Comparison of ENCODE assay signal across 10 cellular contexts in the genomic region with DNA sequence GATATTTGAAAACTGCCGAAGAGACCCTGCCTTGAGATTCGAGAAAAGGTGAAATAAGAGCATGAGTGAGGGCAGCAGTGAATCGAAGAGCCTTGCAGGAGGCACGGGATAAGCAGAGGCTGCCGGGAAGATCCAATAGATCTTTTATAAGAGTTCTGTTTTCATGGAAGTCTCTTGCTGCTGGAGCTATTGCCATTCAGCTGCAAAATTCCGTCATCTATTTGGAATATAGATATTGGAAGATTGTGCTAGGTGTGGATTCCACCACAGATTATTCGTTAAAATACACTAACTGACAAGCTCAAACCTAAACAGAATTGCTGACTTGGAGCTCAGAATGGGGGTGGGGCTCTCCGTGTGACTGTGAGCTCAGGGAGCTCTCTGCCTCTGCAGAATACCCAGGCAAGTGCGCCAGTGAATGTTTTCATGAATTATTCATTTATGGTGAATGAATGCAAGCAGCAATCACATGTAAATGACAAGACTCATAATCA.
A peak's percentile ranks its signal among the peaks of the same experiment; 100 is the strongest.
DNase-seq lines count a peak whose midpoint lies in the region; ATAC-seq and TF ChIP-seq lines count a peak whose summit lies in the region.
"Had no signal": no experiment of that assay in that cellular context is flagged by ENCODE, and none has a peak within 500 bp of the region (broad histone marks: within the 10 kb centered on the region; RNA-seq: fewer than 3 reads in every experiment).

No MANE protein-coding gene starts in this region.

- H3K56ac ChIP-seq in mesendoderm (ENCODE audit: low read length): no peak overlapping the region

- peak overlapping the region; percentile 88 to 98 (median 95) for H3K27ac Mint-ChIP-seq in brain
- H3K27ac Mint-ChIP-seq in naive thymus-derived CD4-positive, alpha-beta T cell: no peak overlapping the region
- H3K27ac Mint-ChIP-seq: activated CD4-positive, alpha-beta memory T cell treated with anti-CD3 and anti-CD28 coated beads, Interleukin-2, amount 10 ng/mL, durations not matched to agents 7 days and 5 days had no signal

- no peaks in the 10 kb centered on the region for H3K79me2 ChIP-seq in mesendoderm (ENCODE audit: control insufficient read depth, insufficient read depth, low read length)

- H3K18ac ChIP-seq in mesendoderm (ENCODE audit: low read length): no peak overlapping the region

- H3K9ac ChIP-seq in mesendoderm (ENCODE audit: low read length): no peak overlapping the region

- intact Hi-C loops in naive thymus-derived CD4-positive, alpha-beta T cell (cut with micrococcal nuclease): no loop called here

- peaks cover 10% of the 10 kb centered on the region for H3K36me3 Mint-ChIP-seq in brain
- no peaks in the 10 kb centered on the region for H3K36me3 Mint-ChIP-seq in naive thymus-derived CD4-positive, alpha-beta T cell

- no peak overlapping the region for H3K23ac ChIP-seq in mesendoderm (ENCODE audit: low read length)

- peaks cover 80% of the 10 kb centered on the region for H3K4me1 Mint-ChIP-seq in brain
- H3K4me1 Mint-ChIP-seq in naive thymus-derived CD4-positive, alpha-beta T cell: no peaks in the 10 kb centered on the region
- H3K4me1 Mint-ChIP-seq: activated CD4-positive, alpha-beta memory T cell treated with anti-CD3 and anti-CD28 coated beads, Interleukin-2, amount 10 ng/mL, durations not matched to agents 7 days and 5 days had no signal

- ATAC-seq in naive thymus-derived CD4-positive, alpha-beta T cell: no peak
- ATAC-seq in GM19035 (IDR thresholded peaks at IDR 0.05; ENCODE audit: unreplicated experiment): no peak

- H3K27me3 Mint-ChIP-seq in brain: no peaks in the 10 kb centered on the region
- peaks cover 0 to 31% (median 9%) of the 10 kb centered on the region in 5 donors for H3K27me3 Mint-ChIP-seq in naive thymus-derived CD4-positive, alpha-beta T cell
- H3K27me3 Mint-ChIP-seq: activated CD4-positive, alpha-beta memory T cell treated with anti-CD3 and anti-CD28 coated beads, Interleukin-2, amount 10 ng/mL, durations not matched to agents 7 days and 5 days had no signal

- H4K8ac ChIP-seq in mesendoderm (ENCODE audit: low read depth, low read length): no peak overlapping the region

- no peak overlapping the region for H2AK5ac ChIP-seq in mesendoderm (ENCODE audit: low read length)

- no peak overlapping the region for H3K4ac ChIP-seq in mesendoderm (ENCODE audit: low read depth, low read length)

- H3K79me1 ChIP-seq in mesendoderm (ENCODE audit: low read length): no peaks in the 10 kb centered on the region

- no peak overlapping the region for H2BK15ac ChIP-seq in mesendoderm (replicated peaks; ENCODE audit: low read depth)

- CTCF ChIA-PET in HEK293 (lab: Yijun Ruan, JAX): interaction anchor here (0.7 kb wide), 2 partner anchors 150 to 631 kb away, joined by 3 to 4 read pairs; no protein-coding TSS in a partner anchor
- CTCF ChIA-PET in naive thymus-derived CD4-positive, alpha-beta T cell (lab: Charles Lee): no interaction called here

- H3K36me3 ChIP-seq in HEK293 (ENCODE audit: control insufficient read depth in 2 of 2, insufficient read depth in 1 of 2, low read length in 2 of 2): no peaks in the 10 kb centered on the region
- no peaks in the 10 kb centered on the region for H3K36me3 ChIP-seq in mesendoderm (ENCODE audit: control insufficient read depth, insufficient read depth, low read length)
- no peaks in the 10 kb centered on the region for H3K36me3 ChIP-seq in naive thymus-derived CD4-positive, alpha-beta T cell (ENCODE audit: control insufficient read depth in 2 of 3, insufficient read depth in 3 of 3, low read length in 3 of 3)
- H3K36me3 ChIP-seq: breast epithelium had no signal

- H3K9me3 ChIP-seq in HEK293 (ENCODE audit: control insufficient read depth, insufficient read depth, low read depth, low read length): no peaks in the 10 kb centered on the region
- no peaks in the 10 kb centered on the region for H3K9me3 ChIP-seq in naive thymus-derived CD4-positive, alpha-beta T cell (ENCODE audit: control insufficient read depth in 2 of 3, low read length in 3 of 3)
- H3K9me3 ChIP-seq: breast epithelium had no signal

- POLR2A ChIA-PET in HEK293 (lab: Yijun Ruan, JAX): interaction anchor here (0.6 kb wide), 1 partner anchor 23 kb away, joined by 5 read pairs; no protein-coding TSS in a partner anchor
- POLR2A ChIA-PET in naive thymus-derived CD4-positive, alpha-beta T cell (lab: Charles Lee): no interaction called here

- no peaks in the 10 kb centered on the region for H3K9me3 Mint-ChIP-seq in brain
- H3K9me3 Mint-ChIP-seq in naive thymus-derived CD4-positive, alpha-beta T cell: peaks cover 0 to 2% (median 0%) of the 10 kb centered on the region in 11 donors
- H3K9me3 Mint-ChIP-seq: activated CD4-positive, alpha-beta memory T cell treated with anti-CD3 and anti-CD28 coated beads, Interleukin-2, amount 10 ng/mL, durations not matched to agents 7 days and 5 days had no signal

- no peak overlapping the region for H2BK5ac ChIP-seq in mesendoderm (ENCODE audit: low read length)

- H3K4me3 ChIP-seq in HEK293 (ENCODE audit: low read depth, low read length): no peak overlapping the region
- no peak overlapping the region for H3K4me3 ChIP-seq in mesendoderm (ENCODE audit: low read length)
- H3K4me3 ChIP-seq in naive thymus-derived CD4-positive, alpha-beta T cell (ENCODE audit: low read length): no peak overlapping the region
- H3K4me3 ChIP-seq: breast epithelium had no signal

- H3K4me2 ChIP-seq in mesendoderm (ENCODE audit: low read length): no peak overlapping the region

- TF ChIP-seq CTCF in HEK293 (tag by site-specific recombination; IDR thresholded peaks at IDR 0.05) (no peak), brain (conservative IDR thresholded peaks at IDR 0.05) (no peak)

- no peaks in the 10 kb centered on the region for H3K27me3 ChIP-seq in mesendoderm (ENCODE audit: insufficient read depth, low read length, poor library complexity)
- H3K27me3 ChIP-seq in naive thymus-derived CD4-positive, alpha-beta T cell (ENCODE audit: control insufficient read depth in 2 of 2, insufficient read depth in 2 of 2, low read length in 2 of 2): no peaks in the 10 kb centered on the region
- H3K27me3 ChIP-seq: breast epithelium had no signal

- no peak overlapping the region for H2BK120ac ChIP-seq in mesendoderm (ENCODE audit: low read depth, low read length)

- peak; percentile 70 for DNase-seq in mesendoderm
- peak in 39 of 49 donors; percentile 14 to 80 (median 52) for DNase-seq in substantia nigra (lab: John Stamatoyannopoulos, UW)
- DNase-seq in mesenteric fat pad (ENCODE audit: low spot score): no peak
- DNase-seq in naive thymus-derived CD4-positive, alpha-beta T cell: no peak
- no peak for DNase-seq in HT-29 (ENCODE audit: low spot score)
- DNase-seq: activated CD4-positive, alpha-beta memory T cell treated with anti-CD3 and anti-CD28 coated beads, Interleukin-2, amount 10 ng/mL, durations not matched to agents 7 days and 5 days had no signal

- peaks cover 23% of the 10 kb centered on the region for H3K4me1 ChIP-seq in HEK293 (ENCODE audit: control insufficient read depth, insufficient read depth, low read length)
- peaks cover 2% of the 10 kb centered on the region for H3K4me1 ChIP-seq in mesendoderm (ENCODE audit: control insufficient read depth, low read depth, low read length)
- H3K4me1 ChIP-seq in naive thymus-derived CD4-positive, alpha-beta T cell (ENCODE audit: control insufficient read depth in 2 of 2, insufficient read depth in 2 of 2, low read length in 2 of 2): no peaks in the 10 kb centered on the region
- H3K4me1 ChIP-seq: breast epithelium had no signal

- H4K5ac ChIP-seq in mesendoderm (ENCODE audit: low read length): no peak overlapping the region

- H3K27ac ChIP-seq in HEK293 (ENCODE audit: extremely low read depth, low read depth, low read length) (peak overlapping the region; percentile 81), mesendoderm (ENCODE audit: low read depth, low read length) (peak overlapping the region; percentile 15), substantia nigra (ENCODE audit: low read depth, low read length, poor library complexity, severe bottlenecking) (peak overlapping the region; percentile 69)
- H3K27ac ChIP-seq in naive thymus-derived CD4-positive, alpha-beta T cell (ENCODE audit: low read depth, low read length): no peak overlapping the region

- no CpG with 5 or more reads among the region's 9 CpGs for WGBS in mesendoderm (ENCODE audit: extremely low coverage, insufficient coverage, low lambda C conversion rate)

- H3K4me3 Mint-ChIP-seq in brain: peak overlapping the region; percentile 78 to 88 (median 86)
- no peak overlapping the region for H3K4me3 Mint-ChIP-seq in naive thymus-derived CD4-positive, alpha-beta T cell
- H3K4me3 Mint-ChIP-seq: activated CD4-positive, alpha-beta memory T cell treated with anti-CD3 and anti-CD28 coated beads, Interleukin-2, amount 10 ng/mL, durations not matched to agents 7 days and 5 days had no signal

TF ChIP-seq in HEK293, 187 proteins besides CTCF, POLR2A, EP300 and RAD21 (continues in another document):
- TF ChIP-seq ZNF426 (tag by site-specific recombination; IDR thresholded peaks at IDR 0.05) (no peak), ZNF624 (tag by site-specific recombination; IDR thresholded peaks at IDR 0.05) (no peak), ZNF473 (tag by site-specific recombination; IDR thresholded peaks at IDR 0.05) (no peak), ZNF416 (tag by site-specific recombination; IDR thresholded peaks at IDR 0.05) (no peak), ZNF341 (tag by site-specific recombination; IDR thresholded peaks at IDR 0.05; ENCODE audit: low read depth) (peak; percentile 74), ZNF596 (tag by site-specific recombination; IDR thresholded peaks at IDR 0.05) (no peak), ZFP69B (tag by site-specific recombination; IDR thresholded peaks at IDR 0.05) (no peak), MEIS1 (CRISPR knock-in tag; IDR thresholded peaks at IDR 0.05; ENCODE audit: borderline replicate concordance) (no peak), ZBTB8A (tag by site-specific recombination; IDR thresholded peaks at IDR 0.05) (peak; percentile 7; the same call in 1 of the 2 replicates), ZNF677 (tag by site-specific recombination; IDR thresholded peaks at IDR 0.05) (no peak), ZNF76 (tag by site-specific recombination; IDR thresholded peaks at IDR 0.05; ENCODE audit: borderline replicate concordance, low read depth) (peak; percentile 42; the same call in 1 of the 2 replicates)

Comparison
In these comparisons a context has a peak if more than half of its experiments do, and no peak if none do; other contexts are left out.
1. H3K27ac Mint-ChIP-seq: peak in brain (5 of 5); none in naive thymus-derived CD4-positive, alpha-beta T cell (0 of 9).
2. H3K4me3 Mint-ChIP-seq: peak in brain (5 of 5); none in naive thymus-derived CD4-positive, alpha-beta T cell (0 of 10).
3. DNase-seq: peak in mesendoderm (single experiment) and substantia nigra (39 of 49); none in mesenteric fat pad (single experiment), naive thymus-derived CD4-positive, alpha-beta T cell (0 of 9) and HT-29 (single experiment).